In genomic region chr9:109759584-109759983, GRCh38 we compare ENCODE assay signal across 35 cellular contexts.
"Had no signal": no experiment of that assay in that cellular context is flagged by ENCODE, and none has a peak within 500 bp of the region (broad histone marks: within the 10 kb centered on the region; RNA-seq: fewer than 3 reads in every experiment).

No MANE protein-coding gene starts in this region.

- H3K36me3 ChIP-seq: MG63 had no signal

- DNase-seq: Karpas-422, Kasumi-1, KG1, MG63, MM.1S, MV-4-11, NCI-H1048, NCI-H1092, NCI-H1092 treated with DMSO at 0.1 percent for 48 hours, NCI-H1105, NCI-H1105 treated with DMSO at 0.1 percent for 48 hours, NCI-H1417, NCI-H1417 treated with DMSO at 0.1 percent for 48 hours, NCI-H1436, NCI-H1436 treated with DMSO at 0.1 percent for 48 hours, NCI-H146, NCI-H1694, NCI-H1694 treated with DMSO at 0.1 percent for 48 hours, NCI-H187 treated with DMSO at 0.1 percent for 48 hours, NCI-H1930, NCI-H2029, NCI-H2029 treated with DMSO at 0.1 percent for 48 hours, NCI-H2081, NCI-H2081 treated with DMSO at 0.1 percent for 48 hours, NCI-H2107, NCI-H2171, NCI-H2171 treated with DMSO at 0.1 percent for 48 hours, NCI-H2227 treated with DMSO at 0.1 percent for 48 hours, NCI-H226, NCI-H345, NCI-H446, NCI-H446 treated with DMSO at 0.1 percent for 48 hours, NCI-H510A, NCI-H510A treated with DMSO at 0.1 percent for 48 hours had no signal

- H3K4me3 ChIP-seq: MG63 had no signal

- H3K27ac ChIP-seq: KMS-11 had no signal

- H3K9me3 ChIP-seq: MG63 had no signal
